In the genomic region with DNA sequence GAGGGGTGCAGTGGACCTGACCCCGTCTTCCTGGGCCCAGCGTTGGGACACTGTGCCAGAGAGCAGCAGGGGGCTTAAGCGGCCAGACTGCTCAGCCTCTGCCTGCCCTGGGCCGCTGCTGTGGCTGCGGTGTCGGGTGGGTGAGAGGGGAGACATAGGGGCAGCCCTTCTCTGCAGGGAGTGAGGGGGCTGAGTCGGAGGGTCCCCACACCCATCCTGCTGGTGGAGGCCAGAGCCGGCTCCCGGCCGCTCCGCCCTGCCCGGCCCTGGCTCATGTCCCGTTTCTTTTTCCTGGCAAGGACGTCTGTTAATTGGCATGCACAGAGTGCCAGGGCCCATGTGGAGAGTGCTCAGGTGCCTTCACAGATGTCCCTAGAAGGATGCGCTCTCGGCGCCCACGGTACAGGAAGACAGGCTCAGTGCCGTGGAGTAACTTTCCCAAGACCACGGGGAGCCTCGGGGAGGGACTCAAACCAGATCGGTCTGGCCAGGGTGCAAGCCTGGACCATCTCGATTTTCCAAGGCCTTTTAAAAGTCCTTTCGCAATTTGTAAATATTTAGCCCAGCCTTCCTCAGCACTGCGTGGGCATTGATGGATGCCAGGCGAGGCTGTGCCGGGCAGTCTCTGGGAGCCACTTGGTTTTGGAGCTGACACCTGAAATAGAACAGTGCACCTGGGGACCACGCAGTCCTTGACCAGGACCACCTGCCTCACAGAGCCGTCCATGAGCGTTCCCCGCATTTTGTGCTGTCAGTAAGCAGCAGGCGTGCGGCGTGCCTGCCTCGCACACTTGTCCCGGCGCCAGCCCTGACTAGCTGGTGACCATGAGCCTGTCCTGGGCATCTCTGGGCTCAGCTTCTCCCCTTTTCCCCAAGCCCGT, we compare ENCODE assay signal across 11 cellular contexts.
DNase-seq lines count a peak whose midpoint lies in the region; ATAC-seq, FAIRE-seq and TF ChIP-seq lines count a peak whose summit lies in the region.
"Had no signal": no experiment of that assay in that cellular context is flagged by ENCODE, and none has a peak within 500 bp of the region (broad histone marks: within the 10 kb centered on the region; RNA-seq: fewer than 3 reads in every experiment).

No MANE protein-coding gene starts in this region.

- POLR2A ChIA-PET in GM12878 (lab: Charles Lee) = no interaction called here

- CTCF ChIA-PET in GM12878 (lab: Yijun Ruan, JAX) = no interaction called here

- no peak for TF ChIP-seq RAD21 in GM12878 (IDR thresholded peaks at IDR 0.05; ENCODE audit: insufficient read depth, low read depth, low read length)

- DNase-seq in DMS79 treated with DMSO at 0.1 percent for 48 hours (lab: John Stamatoyannopoulos, UW) (peak; percentile 27), GM12878 (ENCODE audit: low read depth, low spot score) (no peak), spleen (no peak), smooth muscle cell (lab: John Stamatoyannopoulos, UW; ENCODE audit: unreplicated experiment) (no peak), SHP77 treated with DMSO at 0.1 percent for 48 hours (lab: John Stamatoyannopoulos, UW) (no peak), NCI-H2107 treated with DMSO at 0.1 percent for 48 hours (lab: John Stamatoyannopoulos, UW; ENCODE audit: unreplicated experiment) (no peak), GM20000 (ENCODE audit: low spot score) (no peak)
- DNase-seq: KBM-7, naive B cell, NCI-H526 treated with DMSO at 0.1 percent for 48 hours had no signal

- H3K4me3 ChIP-seq in GM12878 (no peak overlapping the region), spleen (no peak overlapping the region), smooth muscle cell (no peak overlapping the region)

- RAD21 ChIA-PET in GM12878 (lab: Charles Lee; ENCODE audit: unreplicated experiment) = no interaction called here

- no peak overlapping the region for H2AFZ ChIP-seq in GM12878 (ENCODE audit: control insufficient read depth, low read depth, low read length)
- no peak overlapping the region for H2AFZ ChIP-seq in smooth muscle cell (ENCODE audit: low read depth)

- SMC1A ChIA-PET in GM12878 (lab: Charles Lee; ENCODE audit: uncharacterized antibody, unreplicated experiment) = no interaction called here

- FAIRE-seq in GM12878 (lab: Jason Lieb, UNC) = no peak

- TF ChIP-seq CTCF in GM12878 (IDR thresholded peaks at IDR 0.05 in 2 of 3, conservative IDR thresholded peaks at IDR 0.05 in 1 of 3; ENCODE audit: control insufficient read depth in 2 of 3, extremely low read depth in 1 of 3, insufficient read depth in 1 of 3, low read depth in 3 of 3, low read length in 3 of 3) = no peak
- no peak for TF ChIP-seq CTCF in spleen (IDR thresholded peaks at IDR 0.05 in 8 of 11, conservative IDR thresholded peaks at IDR 0.05 in 3 of 11)
- no peak for TF ChIP-seq CTCF in smooth muscle cell (IDR thresholded peaks at IDR 0.05; ENCODE audit: borderline replicate concordance, insufficient read depth, poor library complexity, severe bottlenecking)
- no peak for TF ChIP-seq CTCF in GM20000 (IDR thresholded peaks at IDR 0.05; ENCODE audit: extremely low read depth, missing control alignments)

- H4K20me1 ChIP-seq in GM12878 (ENCODE audit: control insufficient read depth, insufficient read depth) (no peaks in the 10 kb centered on the region), smooth muscle cell (ENCODE audit: low read depth) (peaks cover 100% of the 10 kb centered on the region)

- H3K4me2 ChIP-seq in GM12878 (ENCODE audit: control insufficient read depth, insufficient read depth) (no peak overlapping the region), smooth muscle cell (no peak overlapping the region)

- H3K9me3 ChIP-seq in GM12878 (replicated peaks; ENCODE audit: control insufficient read depth, insufficient read depth, low read length) = no peaks in the 10 kb centered on the region
- no peaks in the 10 kb centered on the region for H3K9me3 ChIP-seq in spleen
- no peaks in the 10 kb centered on the region for H3K9me3 ChIP-seq in smooth muscle cell (replicated peaks; ENCODE audit: low read depth)

- no peak overlapping the region for H3K9ac ChIP-seq in GM12878 (ENCODE audit: control insufficient read depth, insufficient read depth, low read length)
- H3K9ac ChIP-seq in smooth muscle cell (ENCODE audit: low read depth) = no peak overlapping the region

- H3K4me1 ChIP-seq in GM12878 (ENCODE audit: control insufficient read depth, insufficient read depth, low read length) = peaks cover 22% of the 10 kb centered on the region
- peaks cover 75 to 100% (median 93%) of the 10 kb centered on the region in 6 donors for H3K4me1 ChIP-seq in spleen
- peaks cover 8% of the 10 kb centered on the region for H3K4me1 ChIP-seq in smooth muscle cell (ENCODE audit: low read depth)

- ATAC-seq in GM12878 = no peak

- TF ChIP-seq EP300 in GM12878 (IDR thresholded peaks at IDR 0.05; ENCODE audit: borderline replicate concordance in 1 of 2, control insufficient read depth in 1 of 2, low read depth in 2 of 2, low read length in 2 of 2) = no peak

- no peaks in the 10 kb centered on the region for H3K36me3 ChIP-seq in GM12878 (ENCODE audit: control insufficient read depth in 2 of 2, insufficient read depth in 2 of 2, low read length in 1 of 2)
- H3K36me3 ChIP-seq in spleen = peaks cover 0 to 9% (median 0%) of the 10 kb centered on the region in 6 donors
- no peaks in the 10 kb centered on the region for H3K36me3 ChIP-seq in smooth muscle cell (ENCODE audit: low read depth)

- no TSS peak for BruUV-seq in GM12878 (replicated peaks; lab: Mats Ljungman, UMichigan)

- TF ChIP-seq POLR2A in GM12878 (IDR thresholded peaks at IDR 0.05; ENCODE audit: low read depth, low read length) = no peak
- no peak for TF ChIP-seq POLR2A in spleen (IDR thresholded peaks at IDR 0.05)

- H3K27me3 ChIP-seq in GM12878 (replicated peaks in 1 of 2; ENCODE audit: control insufficient read depth in 2 of 2, insufficient read depth in 2 of 2, low read length in 1 of 2) = no peaks in the 10 kb centered on the region
- H3K27me3 ChIP-seq in layer of hippocampus (ENCODE audit: control insufficient read depth, insufficient read depth, low read length) = no peaks in the 10 kb centered on the region
- H3K27me3 ChIP-seq in spleen (replicated peaks in 1 of 7) = no peaks in the 10 kb centered on the region
- no peaks in the 10 kb centered on the region for H3K27me3 ChIP-seq in smooth muscle cell (ENCODE audit: low read depth)

- no peaks in the 10 kb centered on the region for H3F3A ChIP-seq in smooth muscle cell (ENCODE audit: low read depth)

- in situ Hi-C loops in GM12878 (cut with MboI) = no loop called here

- H3K79me2 ChIP-seq in GM12878 (ENCODE audit: control insufficient read depth, insufficient read depth, low read length) (peaks cover 6% of the 10 kb centered on the region), smooth muscle cell (ENCODE audit: low read depth) (peaks cover 82% of the 10 kb centered on the region)

- H3K27ac ChIP-seq in GM12878 (ENCODE audit: control insufficient read depth, insufficient read depth) (no peak overlapping the region), layer of hippocampus (ENCODE audit: low read depth, low read length) (peak overlapping the region; percentile 57), spleen (peak overlapping the region in 5 of 8 donors; percentile 19 to 66 (median 45)), smooth muscle cell (ENCODE audit: low read depth) (no peak overlapping the region)

- 79% methylated on average over 38 of the region's 38 CpGs for WGBS in GM12878 (ENCODE audit: insufficient coverage, insufficient replicate concordance, low lambda C conversion rate, missing lambda C conversion rate)
- 66 to 84% (median 76%) methylated on average over 21 to 38 of the region's 38 CpGs for WGBS in spleen, 5 donors
- 89% methylated on average over 38 of the region's 38 CpGs for WGBS in smooth muscle cell (ENCODE audit: low lambda C conversion rate)

- intact Hi-C loops in GM12878 (cut with micrococcal nuclease; ENCODE audit: unreplicated experiment) (no loop called here), spleen (cut with DNase I; ENCODE audit: low total_unique reads) (no loop called here)

TF ChIP-seq in GM12878, 131 proteins besides CTCF, POLR2A, EP300 and RAD21 (continues in another document):
- TF ChIP-seq CHD4 (IDR thresholded peaks at IDR 0.05) = no peak
- TF ChIP-seq, protein P1, sequence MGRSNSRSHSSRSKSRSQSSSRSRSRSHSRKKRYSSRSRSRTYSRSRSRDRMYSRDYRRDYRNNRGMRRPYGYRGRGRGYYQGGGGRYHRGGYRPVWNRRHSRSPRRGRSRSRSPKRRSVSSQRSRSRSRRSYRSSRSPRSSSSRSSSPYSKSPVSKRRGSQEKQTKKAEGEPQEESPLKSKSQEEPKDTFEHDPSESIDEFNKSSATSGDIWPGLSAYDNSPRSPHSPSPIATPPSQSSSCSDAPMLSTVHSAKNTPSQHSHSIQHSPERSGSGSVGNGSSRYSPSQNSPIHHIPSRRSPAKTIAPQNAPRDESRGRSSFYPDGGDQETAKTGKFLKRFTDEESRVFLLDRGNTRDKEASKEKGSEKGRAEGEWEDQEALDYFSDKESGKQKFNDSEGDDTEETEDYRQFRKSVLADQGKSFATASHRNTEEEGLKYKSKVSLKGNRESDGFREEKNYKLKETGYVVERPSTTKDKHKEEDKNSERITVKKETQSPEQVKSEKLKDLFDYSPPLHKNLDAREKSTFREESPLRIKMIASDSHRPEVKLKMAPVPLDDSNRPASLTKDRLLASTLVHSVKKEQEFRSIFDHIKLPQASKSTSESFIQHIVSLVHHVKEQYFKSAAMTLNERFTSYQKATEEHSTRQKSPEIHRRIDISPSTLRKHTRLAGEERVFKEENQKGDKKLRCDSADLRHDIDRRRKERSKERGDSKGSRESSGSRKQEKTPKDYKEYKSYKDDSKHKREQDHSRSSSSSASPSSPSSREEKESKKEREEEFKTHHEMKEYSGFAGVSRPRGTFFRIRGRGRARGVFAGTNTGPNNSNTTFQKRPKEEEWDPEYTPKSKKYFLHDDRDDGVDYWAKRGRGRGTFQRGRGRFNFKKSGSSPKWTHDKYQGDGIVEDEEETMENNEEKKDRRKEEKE (IDR thresholded peaks at IDR 0.05) = no peak
- TF ChIP-seq NFYA (IDR thresholded peaks at IDR 0.05; ENCODE audit: borderline replicate concordance, low read depth, low read length) = no peak
- TF ChIP-seq IKZF1 (conservative IDR thresholded peaks at IDR 0.05) = no peak

Comparison
In these comparisons a context has a peak if more than half of its experiments do, and no peak if none do; other contexts are left out.
1. H3K27ac ChIP-seq: peak in layer of hippocampus (single experiment) and spleen (5 of 8); none in GM12878 (single experiment) and smooth muscle cell (single experiment).